In the genomic region with DNA sequence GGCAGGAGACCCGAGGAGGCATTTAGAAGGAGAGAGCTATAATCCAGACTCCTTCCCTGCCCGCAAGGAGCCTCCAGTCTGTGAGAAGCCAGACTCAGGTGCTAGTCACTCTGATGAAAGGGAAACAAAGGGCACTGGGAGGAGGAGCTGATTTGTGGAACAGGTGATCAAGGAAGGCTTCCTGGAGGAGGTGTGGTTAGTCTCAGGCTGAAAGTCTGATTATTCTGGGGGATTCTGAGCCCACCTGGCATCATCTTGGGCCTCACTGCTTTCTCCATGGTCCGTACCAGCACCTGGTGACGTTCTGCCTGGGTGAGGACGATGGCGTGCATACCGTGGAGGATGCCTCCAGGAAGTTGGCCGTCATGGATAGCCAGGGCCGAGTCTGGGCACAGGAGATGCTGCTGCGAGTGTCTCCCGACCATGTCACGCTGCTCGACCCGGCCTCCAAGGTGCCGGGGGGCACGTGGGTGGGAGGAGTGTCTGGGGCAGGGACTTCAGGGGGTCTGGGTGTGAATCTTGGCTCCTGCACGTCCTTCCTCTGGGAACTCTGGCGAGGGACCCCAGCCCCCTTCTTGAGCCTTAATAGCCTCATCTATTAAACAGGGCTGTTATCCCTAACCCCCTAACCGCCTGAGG, we compare ENCODE assay signal across 1 cellular context.
TF ChIP-seq lines count a peak whose summit lies in the region.

No MANE protein-coding gene starts in this region.

TF ChIP-seq in WTC11, 78 proteins besides CTCF, POLR2A, EP300 and RAD21:
- TF ChIP-seq TCF7 (CRISPR knock-in tag; IDR thresholded peaks at IDR 0.05; ENCODE audit: low read depth), result no peak
- TF ChIP-seq, protein P1, sequence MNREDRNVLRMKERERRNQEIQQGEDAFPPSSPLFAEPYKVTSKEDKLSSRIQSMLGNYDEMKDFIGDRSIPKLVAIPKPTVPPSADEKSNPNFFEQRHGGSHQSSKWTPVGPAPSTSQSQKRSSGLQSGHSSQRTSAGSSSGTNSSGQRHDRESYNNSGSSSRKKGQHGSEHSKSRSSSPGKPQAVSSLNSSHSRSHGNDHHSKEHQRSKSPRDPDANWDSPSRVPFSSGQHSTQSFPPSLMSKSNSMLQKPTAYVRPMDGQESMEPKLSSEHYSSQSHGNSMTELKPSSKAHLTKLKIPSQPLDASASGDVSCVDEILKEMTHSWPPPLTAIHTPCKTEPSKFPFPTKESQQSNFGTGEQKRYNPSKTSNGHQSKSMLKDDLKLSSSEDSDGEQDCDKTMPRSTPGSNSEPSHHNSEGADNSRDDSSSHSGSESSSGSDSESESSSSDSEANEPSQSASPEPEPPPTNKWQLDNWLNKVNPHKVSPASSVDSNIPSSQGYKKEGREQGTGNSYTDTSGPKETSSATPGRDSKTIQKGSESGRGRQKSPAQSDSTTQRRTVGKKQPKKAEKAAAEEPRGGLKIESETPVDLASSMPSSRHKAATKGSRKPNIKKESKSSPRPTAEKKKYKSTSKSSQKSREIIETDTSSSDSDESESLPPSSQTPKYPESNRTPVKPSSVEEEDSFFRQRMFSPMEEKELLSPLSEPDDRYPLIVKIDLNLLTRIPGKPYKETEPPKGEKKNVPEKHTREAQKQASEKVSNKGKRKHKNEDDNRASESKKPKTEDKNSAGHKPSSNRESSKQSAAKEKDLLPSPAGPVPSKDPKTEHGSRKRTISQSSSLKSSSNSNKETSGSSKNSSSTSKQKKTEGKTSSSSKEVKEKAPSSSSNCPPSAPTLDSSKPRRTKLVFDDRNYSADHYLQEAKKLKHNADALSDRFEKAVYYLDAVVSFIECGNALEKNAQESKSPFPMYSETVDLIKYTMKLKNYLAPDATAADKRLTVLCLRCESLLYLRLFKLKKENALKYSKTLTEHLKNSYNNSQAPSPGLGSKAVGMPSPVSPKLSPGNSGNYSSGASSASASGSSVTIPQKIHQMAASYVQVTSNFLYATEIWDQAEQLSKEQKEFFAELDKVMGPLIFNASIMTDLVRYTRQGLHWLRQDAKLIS (CRISPR knock-in tag; IDR thresholded peaks at IDR 0.05; ENCODE audit: borderline replicate concordance), result no peak
- 0 out of 2 replicates have a peak, but pooled peaks have one; percentile 10 for TF ChIP-seq ETV6 (CRISPR knock-in tag; IDR thresholded peaks at IDR 0.05)
